ENCODE assay signal across 1 cellular context in genomic region chr11:65357856-65358356, GRCh38.
TF ChIP-seq lines count a peak whose summit lies in the region.

No MANE protein-coding gene starts in this region.

TF ChIP-seq in IMR-90, 13 proteins besides CTCF, POLR2A, EP300 and RAD21:
- TF ChIP-seq USF2 (IDR thresholded peaks at IDR 0.05; ENCODE audit: low read depth, low read length) = no peak
- no peak for TF ChIP-seq SMC3 (IDR thresholded peaks at IDR 0.05; ENCODE audit: low read depth, low read length)
- peak; percentile 56 for TF ChIP-seq CEBPB (IDR thresholded peaks at IDR 0.05; ENCODE audit: low read depth, low read length)
- no peak for TF ChIP-seq CHD1 (IDR thresholded peaks at IDR 0.05; ENCODE audit: low read depth, low read length)
- no peak for TF ChIP-seq FOS (IDR thresholded peaks at IDR 0.05; ENCODE audit: low read depth, low read length)
- no peak for TF ChIP-seq BHLHE40 (IDR thresholded peaks at IDR 0.05; ENCODE audit: low read depth, low read length)
- TF ChIP-seq MAFK (IDR thresholded peaks at IDR 0.05; ENCODE audit: low read depth, low read length) = no peak
